Comparison of ENCODE assay signal across 17 cellular contexts in genomic region chr9:34866614-34867013, GRCh38.
DNase-seq lines count a peak whose midpoint lies in the region; ATAC-seq and TF ChIP-seq lines count a peak whose summit lies in the region.
"Had no signal": no experiment of that assay in that cellular context is flagged by ENCODE, and none has a peak within 500 bp of the region (broad histone marks: within the 10 kb centered on the region; RNA-seq: fewer than 3 reads in every experiment).

No MANE protein-coding gene starts in this region.

- no peaks in the 10 kb centered on the region for H4K20me1 ChIP-seq in MM.1S (ENCODE audit: insufficient read depth, low read length)
- H4K20me1 ChIP-seq: BLaER1 treated with 17β-estradiol and CSF1 and Interleukin-3, amounts not matched to agents 10 nM and 100 nM had no signal

- intact Hi-C loops in psoas muscle (cut with DNase I): loop anchor here in 1 of 2 donors (10.0 kb wide), 1 partner anchor 52 kb away; no protein-coding TSS in a partner anchor

- H3K36me3 ChIP-seq in cardiac muscle cell (no peaks in the 10 kb centered on the region), right atrium auricular region (no peaks in the 10 kb centered on the region), MM.1S (replicated peaks; ENCODE audit: insufficient read depth, low read length) (no peaks in the 10 kb centered on the region), psoas muscle (ENCODE audit: insufficient read depth in 1 of 2, low read depth in 1 of 2) (no peaks in the 10 kb centered on the region)
- H3K36me3 ChIP-seq: BLaER1 treated with 17β-estradiol and CSF1 and Interleukin-3, amounts not matched to agents 10 nM and 100 nM had no signal

- no peak overlapping the region for H3K4me3 ChIP-seq in cardiac muscle cell
- no peak overlapping the region for H3K4me3 ChIP-seq in right atrium auricular region
- H3K4me3 ChIP-seq in MM.1S (ENCODE audit: low read length): no peak overlapping the region
- no peak overlapping the region for H3K4me3 ChIP-seq in psoas muscle
- H3K4me3 ChIP-seq: BLaER1 treated with 17β-estradiol and CSF1 and Interleukin-3, amounts not matched to agents 10 nM and 100 nM; GM23338 had no signal

- peaks cover 14% of the 10 kb centered on the region for H3F3A ChIP-seq in MM.1S (ENCODE audit: insufficient read depth, low read length)

- H3K27me3 ChIP-seq in cardiac muscle cell (no peaks in the 10 kb centered on the region), right atrium auricular region (no peaks in the 10 kb centered on the region), MM.1S (replicated peaks; ENCODE audit: insufficient read depth, low read length) (no peaks in the 10 kb centered on the region), psoas muscle (ENCODE audit: insufficient read depth in 3 of 3, low read length in 2 of 3) (peaks cover 0 to 2% (median 0%) of the 10 kb centered on the region in 3 donors)
- H3K27me3 ChIP-seq: BLaER1 treated with 17β-estradiol and CSF1 and Interleukin-3, amounts not matched to agents 10 nM and 100 nM had no signal

- DNase-seq in cardiac muscle cell (ENCODE audit: low read depth in 1 of 2, low spot score in 1 of 2): peak in 1 of 2 donors; percentile 27
- DNase-seq in right atrium auricular region (ENCODE audit: low spot score): no peak
- no peak for DNase-seq in MM.1S
- peak; percentile 53 for DNase-seq in cerebellum (ENCODE audit: low spot score)
- no peak for DNase-seq in psoas muscle
- no peak for DNase-seq in activated T-cell treated with anti-CD3 and anti-CD28 coated beads, Interleukin-2, amount 50 U/mL, for 1 hour
- DNase-seq in DMS79 treated with DMSO at 0.1 percent for 48 hours (lab: John Stamatoyannopoulos, UW): no peak
- DNase-seq: CD8-positive, alpha-beta T cell; COR-L47; DMS 273 treated with DMSO at 0.1 percent for 48 hours; DMS53; GDM1; HCEC 1CT had no signal

- H2AFZ ChIP-seq in MM.1S (ENCODE audit: low read length): no peak overlapping the region
- H2AFZ ChIP-seq: GM23338 had no signal

- peak; percentile 68 to 82 (median 72) for ATAC-seq in psoas muscle
- ATAC-seq in HG03469 (IDR thresholded peaks at IDR 0.05; ENCODE audit: unreplicated experiment): no peak
- ATAC-seq: CD8-positive, alpha-beta T cell; GM23338 had no signal

- TF ChIP-seq CTCF in cardiac muscle cell (IDR thresholded peaks at IDR 0.05; ENCODE audit: low read depth, low read length) (no peak), right atrium auricular region (IDR thresholded peaks at IDR 0.05) (no peak), MM.1S (IDR thresholded peaks at IDR 0.05; ENCODE audit: low read length) (no peak), psoas muscle (IDR thresholded peaks at IDR 0.05) (no peak)

- no peaks in the 10 kb centered on the region for H3K79me2 ChIP-seq in MM.1S (ENCODE audit: low read length)

- H3K4me1 ChIP-seq in cardiac muscle cell (ENCODE audit: low read depth) (peaks cover 3% of the 10 kb centered on the region), right atrium auricular region (no peaks in the 10 kb centered on the region), MM.1S (ENCODE audit: low read length) (peaks cover 44% of the 10 kb centered on the region), psoas muscle (peaks cover 8% of the 10 kb centered on the region)

- H3K4me2 ChIP-seq in MM.1S (ENCODE audit: low read depth, low read length): peak overlapping the region; percentile 32; the same call in 1 of the 2 replicates
- H3K4me2 ChIP-seq: BLaER1 treated with 17β-estradiol and CSF1 and Interleukin-3, amounts not matched to agents 10 nM and 100 nM; GM23338 had no signal

- H3K27ac ChIP-seq in cardiac muscle cell (peak overlapping the region; percentile 33), right atrium auricular region (no peak overlapping the region), MM.1S (ENCODE audit: low read length) (no peak overlapping the region), psoas muscle (peak overlapping the region; percentile 16)
- H3K27ac ChIP-seq: BLaER1 treated with 17β-estradiol and CSF1 and Interleukin-3, amounts not matched to agents 10 nM and 100 nM; HL-60 had no signal

- H3K9me3 ChIP-seq in cardiac muscle cell (ENCODE audit: low read depth) (no peaks in the 10 kb centered on the region), right atrium auricular region (peaks cover 0 to 22% of the 10 kb centered on the region in 2 donors), MM.1S (replicated peaks; ENCODE audit: insufficient read depth, low read length) (no peaks in the 10 kb centered on the region), psoas muscle (peaks cover 6% of the 10 kb centered on the region)

- no peak overlapping the region for H3K9ac ChIP-seq in MM.1S (ENCODE audit: low read length)
- H3K9ac ChIP-seq: BLaER1 treated with 17β-estradiol and CSF1 and Interleukin-3, amounts not matched to agents 10 nM and 100 nM had no signal

- H3K9me2 ChIP-seq in MM.1S (replicated peaks; ENCODE audit: insufficient read depth, low read length): no peaks in the 10 kb centered on the region

Comparison
In these comparisons a context has a peak if more than half of its experiments do, and no peak if none do; other contexts are left out.
1. H3K27ac ChIP-seq: peak in cardiac muscle cell (single experiment) and psoas muscle (single experiment); none in right atrium auricular region (0 of 2) and MM.1S (single experiment).